In the genomic region with DNA sequence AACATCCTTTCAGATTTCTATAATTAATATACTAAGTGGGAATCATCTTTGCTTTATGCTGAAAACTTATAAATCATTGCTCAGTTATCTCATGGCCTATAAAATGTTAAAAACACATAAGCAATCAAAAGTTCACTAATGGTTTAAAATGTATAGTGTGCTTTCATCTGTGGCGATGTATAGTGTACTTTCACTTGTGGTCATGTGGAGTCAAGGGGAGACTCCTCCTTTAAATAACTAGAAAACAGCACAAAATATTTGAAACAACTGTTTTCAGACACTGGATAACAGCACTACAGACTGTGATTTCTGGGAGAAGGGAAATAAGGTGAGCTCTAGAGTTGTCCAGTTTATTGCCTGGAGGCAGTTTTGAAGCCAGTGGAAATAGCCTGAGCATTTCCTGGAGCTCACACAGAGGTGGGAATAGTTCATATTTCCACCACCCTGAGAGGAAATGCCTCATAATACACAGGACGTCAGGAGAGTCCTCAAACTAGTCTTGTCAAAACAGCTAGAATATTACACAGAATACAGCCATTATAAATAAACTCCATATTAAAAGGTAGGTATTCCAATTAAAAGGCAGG, we compare ENCODE assay signal across 25 cellular contexts.
DNase-seq lines count a peak whose midpoint lies in the region; ATAC-seq, FAIRE-seq and TF ChIP-seq lines count a peak whose summit lies in the region.
"Had no signal": no experiment of that assay in that cellular context is flagged by ENCODE, and none has a peak within 500 bp of the region (broad histone marks: within the 10 kb centered on the region; RNA-seq: fewer than 3 reads in every experiment).

No MANE protein-coding gene starts in this region.

- CTCF ChIA-PET in IMR-90 (lab: Yijun Ruan, JAX): no interaction called here
- CTCF ChIA-PET in K562 (lab: Yijun Ruan, JAX; ENCODE audit: low intra/inter-chr PET ratio): no interaction called here

- H3K27ac ChIP-seq in DND-41 (ENCODE audit: low read length): no peak overlapping the region
- no peak overlapping the region for H3K27ac ChIP-seq in IMR-90 (ENCODE audit: insufficient read depth, low read length)
- 0 out of 3 replicates have a peak overlapping the region, but pooled peaks have one; percentile 27 for H3K27ac ChIP-seq in K562 (ENCODE audit: extremely low read depth, low read depth, low read length)
- no peak overlapping the region for H3K27ac ChIP-seq in kidney (ENCODE audit: low read depth in 2 of 2, low read length in 2 of 2)
- H3K27ac ChIP-seq: C4-2B, cardiac muscle cell, gastrocnemius medialis, testis, uterus had no signal

- no peak overlapping the region for H2BK120ac ChIP-seq in IMR-90 (ENCODE audit: low read depth, low read length)

- no peak overlapping the region for H4K8ac ChIP-seq in IMR-90 (ENCODE audit: low read depth in 2 of 2, low read length in 2 of 2)

- no peak overlapping the region for H3K4ac ChIP-seq in IMR-90 (ENCODE audit: low read depth, low read length)

- no peak overlapping the region for H3K27ac Mint-ChIP-seq in natural killer cell treated with Interleukin-12 subunit alpha and Interleukin-12 subunit beta and Interleukin-15 and Interleukin-18, amount 100 ng/mL, for 72 hours

- POLR2A ChIA-PET in IMR-90 (lab: Charles Lee; ENCODE audit: unreplicated experiment) (no interaction called here), K562 (lab: Yijun Ruan, JAX) (interaction anchor here (0.9 kb wide), 1 partner anchor 63 kb away, joined by 4 read pairs; no protein-coding TSS in a partner anchor)

- H3K14ac ChIP-seq in IMR-90 (replicated peaks; ENCODE audit: low read depth, low read length): no peak overlapping the region

- H3K4me1 ChIP-seq in DND-41 (ENCODE audit: insufficient read depth, low read length) (no peaks in the 10 kb centered on the region), IMR-90 (ENCODE audit: control insufficient read depth, insufficient read depth, low read length) (no peaks in the 10 kb centered on the region), K562 (replicated peaks in 1 of 2; ENCODE audit: control insufficient read depth in 2 of 2, insufficient read depth in 2 of 2, low read length in 2 of 2) (peaks cover 0 to 14% of the 10 kb centered on the region in 2 experiments; a peak in 3 of 5 replicates), kidney (ENCODE audit: control insufficient read depth in 1 of 2, insufficient read depth in 1 of 2, low read depth in 1 of 2, low read length in 2 of 2) (no peaks in the 10 kb centered on the region)
- H3K4me1 ChIP-seq: gastrocnemius medialis, testis, uterus had no signal

- H2AFZ ChIP-seq in DND-41 (ENCODE audit: low read depth, low read length) (no peak overlapping the region), IMR-90 (replicated peaks; ENCODE audit: low read length, poor library complexity) (no peak overlapping the region), K562 (ENCODE audit: low read depth, low read length) (no peak overlapping the region)

- H2AK9ac ChIP-seq in IMR-90 (replicated peaks; ENCODE audit: low read depth, low read length, poor library complexity): no peak overlapping the region

- H3K23ac ChIP-seq in IMR-90 (ENCODE audit: low read depth, low read length): no peak overlapping the region

- H2BK20ac ChIP-seq in IMR-90 (ENCODE audit: low read depth, low read length): no peak overlapping the region

- no peak overlapping the region for H4K5ac ChIP-seq in IMR-90 (ENCODE audit: low read depth, low read length)

- H3K79me2 ChIP-seq in DND-41 (ENCODE audit: insufficient read depth, low read length) (no peaks in the 10 kb centered on the region), K562 (ENCODE audit: control insufficient read depth, insufficient read depth, low read length) (no peaks in the 10 kb centered on the region)

- H2AK5ac ChIP-seq in IMR-90 (ENCODE audit: low read depth, low read length): no peak overlapping the region

- dilution Hi-C loops in IMR-90 (cut with HindIII; ENCODE audit: low sequenced_read_pairs, unreplicated experiment): no loop called here

- no TSS peak for BruUV-seq in IMR-90 (replicated peaks; lab: Mats Ljungman, UMichigan)
- BruUV-seq in K562 (replicated peaks; lab: Mats Ljungman, UMichigan): no TSS peak

- no peak overlapping the region for H4K91ac ChIP-seq in IMR-90 (ENCODE audit: insufficient read depth, low read depth, low read length)

- H3K4me2 ChIP-seq in DND-41 (ENCODE audit: insufficient read depth, low read length): no peak overlapping the region
- H3K4me2 ChIP-seq in IMR-90 (ENCODE audit: low read depth, low read length): no peak overlapping the region
- no peak overlapping the region for H3K4me2 ChIP-seq in K562 (ENCODE audit: insufficient read depth, low read length)
- H3K4me2 ChIP-seq: smooth muscle cell had no signal

- no peaks in the 10 kb centered on the region for H3K4me1 Mint-ChIP-seq in natural killer cell treated with Interleukin-12 subunit alpha and Interleukin-12 subunit beta and Interleukin-15 and Interleukin-18, amount 100 ng/mL, for 72 hours (ENCODE audit: low read depth in 2 of 2)

- intact Hi-C loops in IMR-90 (cut with micrococcal nuclease): no loop called here
- intact Hi-C loops in K562 (cut with micrococcal nuclease): loop anchor here (5.0 kb wide), 1 partner anchor 86 kb away; no protein-coding TSS in a partner anchor
- intact Hi-C loops in kidney (cut with DNase I): no loop called here

- no peak overlapping the region for H3K4me3 Mint-ChIP-seq in natural killer cell treated with Interleukin-12 subunit alpha and Interleukin-12 subunit beta and Interleukin-15 and Interleukin-18, amount 100 ng/mL, for 72 hours

- no CpG with 5 or more reads among the region's 2 CpGs for whole genome bisulfite sequencing in IMR-90 (ENCODE audit: extremely low coverage in 2 of 2, insufficient read length in 1 of 2), 2 experiments
- 61% methylated on average over 2 of the region's 2 CpGs for WGBS in K562 (ENCODE audit: insufficient coverage, low coverage, missing lambda C conversion rate)

- no peaks in the 10 kb centered on the region for H3K9me3 Mint-ChIP-seq in natural killer cell treated with Interleukin-12 subunit alpha and Interleukin-12 subunit beta and Interleukin-15 and Interleukin-18, amount 100 ng/mL, for 72 hours

- H3K27me3 Mint-ChIP-seq in natural killer cell treated with Interleukin-12 subunit alpha and Interleukin-12 subunit beta and Interleukin-15 and Interleukin-18, amount 100 ng/mL, for 72 hours: no peaks in the 10 kb centered on the region

- no peak overlapping the region for H3K56ac ChIP-seq in IMR-90 (ENCODE audit: extremely low read depth, insufficient read depth, low read length)

- H3K4me3 ChIP-seq in DND-41 (ENCODE audit: low read depth in 1 of 2, low read length in 2 of 2) (no peak overlapping the region), IMR-90 (ENCODE audit: insufficient read depth, low read depth, low read length) (no peak overlapping the region), K562 (no peak overlapping the region), fibroblast of villous mesenchyme (ENCODE audit: low read depth, low read length) (no peak overlapping the region), kidney (ENCODE audit: low read length in 2 of 2) (no peak overlapping the region)
- H3K4me3 ChIP-seq: cardiac muscle cell, gastrocnemius medialis, lung, smooth muscle cell, testis, uterus had no signal

- TF ChIP-seq CTCF in DND-41 (IDR thresholded peaks at IDR 0.05; ENCODE audit: borderline replicate concordance, extremely low read depth, low read length, poor library complexity, severe bottlenecking): no peak
- no peak for TF ChIP-seq CTCF in IMR-90 (conservative IDR thresholded peaks at IDR 0.05; ENCODE audit: low read depth, low read length)
- TF ChIP-seq CTCF in K562 (IDR thresholded peaks at IDR 0.05 in 2 of 3, conservative IDR thresholded peaks at IDR 0.05 in 1 of 3; ENCODE audit: insufficient read depth in 2 of 3, low read depth in 1 of 3, low read length in 3 of 3): no peak; a peak in 1 of 6 replicates
- TF ChIP-seq CTCF in fibroblast of villous mesenchyme (IDR thresholded peaks at IDR 0.05; ENCODE audit: insufficient read depth, low read depth, low read length): no peak
- TF ChIP-seq CTCF in kidney (IDR thresholded peaks at IDR 0.05; ENCODE audit: borderline replicate concordance, extremely low read depth, insufficient read depth): no peak

- DNase-seq in DND-41 (no peak), IMR-90 (peak; percentile 15), K562 (ENCODE audit: extremely low read depth in 1 of 4, low spot score in 3 of 4) (no peak), fibroblast of villous mesenchyme (ENCODE audit: low read depth) (peak; percentile 8), kidney (no peak), KBM-7 (no peak)
- DNase-seq in natural killer cell treated with Interleukin-12 subunit alpha and Interleukin-12 subunit beta and Interleukin-15 and Interleukin-18, amount 100 ng/mL, for 72 hours (ENCODE audit: low spot score): no peak
- DNase-seq: activated CD8-positive, alpha-beta memory T cell treated with anti-CD3 and anti-CD28 coated beads, Interleukin-2, amount 50 U/mL, for 4 hours; activated effector memory CD4-positive, alpha-beta T cell treated with anti-CD3 and anti-CD28 coated beads, Interleukin-2, amount 50 U/mL, for 16 hours; gastrocnemius medialis; GF-D8; NCI-H1105; NCI-H2029 treated with DMSO at 0.1 percent for 48 hours; NCI-H345; stimulated activated CD4-positive, alpha-beta T cell treated with anti-CD3 and anti-CD28 coated beads, Interleukin-2, amount 100 ng/mL, for 48 hours; stimulated activated naive CD4-positive, alpha-beta T cell; testis; uterus had no signal

- H3K18ac ChIP-seq in IMR-90 (ENCODE audit: low read depth, low read length): no peak overlapping the region

- H4K20me1 ChIP-seq in DND-41 (ENCODE audit: insufficient read depth, low read length) (no peaks in the 10 kb centered on the region), IMR-90 (ENCODE audit: insufficient read depth, low read length) (no peaks in the 10 kb centered on the region), K562 (replicated peaks; ENCODE audit: control insufficient read depth, insufficient read depth, low read length) (no peaks in the 10 kb centered on the region)

- no peaks in the 10 kb centered on the region for H3K79me1 ChIP-seq in IMR-90 (ENCODE audit: low read depth in 1 of 2, low read length in 2 of 2)

- ATAC-seq in DND-41 (ENCODE audit: insufficient read depth, low read depth) (0 out of 3 replicates have a peak, but pooled peaks have one; percentile 44), IMR-90 (ENCODE audit: low read depth) (no peak; the same call in 1 of the 2 replicates), K562 (no peak; the same call in 2 of the 3 replicates), GM19035 (IDR thresholded peaks at IDR 0.05; ENCODE audit: unreplicated experiment) (no peak)
- no peak for ATAC-seq in natural killer cell treated with Interleukin-12 subunit alpha and Interleukin-12 subunit beta and Interleukin-15 and Interleukin-18, amount 100 ng/mL, for 72 hours
- ATAC-seq: gastrocnemius medialis had no signal

- H3K36me3 ChIP-seq in DND-41 (ENCODE audit: insufficient read depth, low read length) (peaks cover 34% of the 10 kb centered on the region), IMR-90 (ENCODE audit: control insufficient read depth, insufficient read depth, low read length) (no peaks in the 10 kb centered on the region), K562 (ENCODE audit: control insufficient read depth, insufficient read depth, low read length) (no peaks in the 10 kb centered on the region), kidney (ENCODE audit: control insufficient read depth in 1 of 2, insufficient read depth in 2 of 2, low read length in 2 of 2) (peaks cover 0 to 3% of the 10 kb centered on the region in 2 donors)
- H3K36me3 ChIP-seq: cardiac muscle cell, uterus had no signal

- TF ChIP-seq RAD21 in IMR-90 (IDR thresholded peaks at IDR 0.05; ENCODE audit: low read length) (no peak), K562 (CRISPR knock-in tag; conservative IDR thresholded peaks at IDR 0.05 in 1 of 2, IDR thresholded peaks at IDR 0.05 in 1 of 2) (no peak)

- in situ Hi-C loops in IMR-90 (cut with MboI; ENCODE audit: low sequenced_read_pairs): no loop called here
- in situ Hi-C loops in K562 (cut with MboI): no loop called here
- in situ Hi-C loops in KBM-7 (cut with MboI; ENCODE audit: low pct_unique_long_range_greater_than_20kb, low sequenced_read_pairs): no loop called here

- FAIRE-seq in K562 (lab: Jason Lieb, UNC) (peak; percentile 23), kidney (lab: Jason Lieb, UNC) (no peak)
- FAIRE-seq: D721Med, HTR-8/SVneo had no signal

- no peak for TF ChIP-seq POLR2A in IMR-90 (IDR thresholded peaks at IDR 0.05; ENCODE audit: low read depth, low read length)
- no peak for TF ChIP-seq POLR2A in K562 (conservative IDR thresholded peaks at IDR 0.05)

- no peak for TF ChIP-seq EP300 in K562 (IDR thresholded peaks at IDR 0.05; ENCODE audit: low read length)

- H2BK5ac ChIP-seq in IMR-90 (ENCODE audit: low read depth, low read length, poor library complexity, severe bottlenecking): no peak overlapping the region

- H3K9me3 ChIP-seq in DND-41 (ENCODE audit: insufficient read depth, low read length, severe bottlenecking): peaks cover 12% of the 10 kb centered on the region
- no peaks in the 10 kb centered on the region; the same call in 1 of the 2 replicates for H3K9me3 ChIP-seq in IMR-90 (ENCODE audit: control insufficient read depth, insufficient read depth, low read length)
- peaks cover 5% of the 10 kb centered on the region; the same call in 1 of the 2 replicates for H3K9me3 ChIP-seq in K562 (replicated peaks; ENCODE audit: control insufficient read depth, insufficient read depth, low read depth, low read length)
- no peaks in the 10 kb centered on the region for H3K9me3 ChIP-seq in kidney (ENCODE audit: control insufficient read depth in 1 of 2, low read length in 2 of 2)
- H3K9me3 ChIP-seq: gastrocnemius medialis, testis, uterus had no signal

- no peak overlapping the region for H2BK15ac ChIP-seq in IMR-90 (ENCODE audit: low read depth, low read length)

- H3K27me3 ChIP-seq in DND-41 (ENCODE audit: insufficient read depth, low read length, poor library complexity) (no peaks in the 10 kb centered on the region), IMR-90 (ENCODE audit: control insufficient read depth, insufficient read depth, low read length) (no peaks in the 10 kb centered on the region), K562 (ENCODE audit: control insufficient read depth in 2 of 2, insufficient read depth in 2 of 2, low read length in 2 of 2) (no peaks in the 10 kb centered on the region)
- H3K27me3 ChIP-seq: cardiac muscle cell, gastrocnemius medialis, testis, uterus had no signal

- H3K36me3 Mint-ChIP-seq in natural killer cell treated with Interleukin-12 subunit alpha and Interleukin-12 subunit beta and Interleukin-15 and Interleukin-18, amount 100 ng/mL, for 72 hours: peaks cover under 1% of the 10 kb centered on the region

- no peak overlapping the region for H3K9ac ChIP-seq in DND-41 (ENCODE audit: low read depth, low read length)
- H3K9ac ChIP-seq in IMR-90 (ENCODE audit: low read depth, low read length): no peak overlapping the region
- no peak overlapping the region for H3K9ac ChIP-seq in K562 (ENCODE audit: insufficient read depth in 1 of 2, low read depth in 2 of 2, low read length in 2 of 2)
- H3K9ac ChIP-seq in kidney (ENCODE audit: low read length in 2 of 2): no peak overlapping the region

- H3K9me1 ChIP-seq in IMR-90 (ENCODE audit: insufficient read depth, low read length): no peaks in the 10 kb centered on the region
- no peaks in the 10 kb centered on the region for H3K9me1 ChIP-seq in K562 (ENCODE audit: control insufficient read depth, insufficient read depth, low read length)

Comparison
In these comparisons a context has a peak if more than half of its experiments do, and no peak if none do; other contexts are left out.
1. DNase-seq: peak in IMR-90 (single experiment) and fibroblast of villous mesenchyme (single experiment); none in DND-41 (single experiment), K562 (0 of 4), kidney (single experiment), natural killer cell treated with Interleukin-12 subunit alpha and Interleukin-12 subunit beta and Interleukin-15 and Interleukin-18, amount 100 ng/mL, for 72 hours (single experiment) and KBM-7 (single experiment).